ENCODE assay signal across 10 cellular contexts in the genomic region with DNA sequence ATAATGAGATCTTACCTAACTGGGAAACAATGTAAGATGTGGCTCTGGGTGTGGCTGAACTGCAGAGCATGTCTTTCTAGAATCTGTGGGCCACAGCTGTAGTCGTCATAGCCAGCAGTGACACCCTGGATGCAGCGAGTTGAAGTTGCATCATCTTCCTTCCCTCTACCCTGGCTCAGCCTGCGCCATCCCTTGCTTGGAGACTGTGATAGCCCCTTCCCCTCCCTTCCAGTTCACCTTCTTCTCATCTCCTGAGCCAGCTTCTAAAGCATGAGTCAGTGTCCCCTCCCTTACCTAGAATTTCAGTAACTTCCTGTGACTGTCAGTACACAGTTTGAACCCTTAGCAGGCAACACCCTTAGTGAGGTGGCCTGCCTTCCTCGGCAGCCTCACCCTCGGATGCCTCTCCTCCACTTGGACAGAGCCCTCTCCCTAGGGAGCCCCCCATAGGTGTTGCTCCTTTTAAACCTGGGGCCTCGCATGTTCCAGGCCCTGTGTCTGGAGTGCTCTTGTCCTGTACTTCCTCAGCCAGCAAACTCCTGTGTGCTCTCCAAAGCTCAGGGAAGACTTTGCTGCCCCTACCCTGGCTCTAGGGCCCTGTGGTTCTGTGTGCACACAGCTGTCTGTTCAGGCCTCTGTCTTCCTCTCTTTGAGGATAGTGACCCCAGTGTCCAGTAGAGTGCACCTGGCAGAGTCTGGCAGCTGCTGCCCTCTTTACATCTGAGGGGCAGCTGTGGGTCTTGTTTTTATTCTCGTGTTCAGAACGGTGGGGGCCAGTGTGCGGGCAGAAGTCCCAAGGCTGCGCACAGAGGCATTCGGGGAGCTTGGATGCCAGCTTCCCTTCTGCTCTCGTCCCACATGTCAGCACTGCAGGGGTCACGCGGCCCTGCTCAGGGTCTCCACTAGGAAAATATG. TPM values are rescaled to one million over a fixed set of nuclear protein-coding genes. Genes with fewer than 3 reads are reported as not detected.
A peak's percentile ranks its signal among the peaks of the same experiment; 100 is the strongest.
DNase-seq lines count a peak whose midpoint lies in the region; ATAC-seq, FAIRE-seq and TF ChIP-seq lines count a peak whose summit lies in the region.
"Had no signal": no experiment of that assay in that cellular context is flagged by ENCODE, and none has a peak within 500 bp of the region (broad histone marks: within the 10 kb centered on the region; RNA-seq: fewer than 3 reads in every experiment).

No MANE protein-coding gene starts in this region.

- H3K4me3 Mint-ChIP-seq in MCF 10A (ENCODE audit: unreplicated experiment): peak overlapping the region; percentile 29
- H3K4me3 Mint-ChIP-seq in activated CD4-positive, alpha-beta T cell treated with anti-CD3 and anti-CD28 coated beads, Interleukin-2, amount 10 ng/mL, durations not matched to agents 7 days and 5 days: peak overlapping the region; percentile 33

- H3K4me3 ChIP-seq in breast epithelium: no peak overlapping the region
- H3K4me3 ChIP-seq in esophagus (ENCODE audit: low read depth in 1 of 2, low read length in 2 of 2): no peak overlapping the region

- TF ChIP-seq CTCF in MCF 10A (IDR thresholded peaks at IDR 0.05; ENCODE audit: unreplicated experiment) (no peak), breast epithelium (IDR thresholded peaks at IDR 0.05) (no peak)

- intact Hi-C loops in MCF 10A (cut with micrococcal nuclease) (no loop called here), breast epithelium (cut with DNase I; ENCODE audit: low total_unique reads) (no loop called here)

- H3K27me3 ChIP-seq in breast epithelium (no peaks in the 10 kb centered on the region), esophagus (ENCODE audit: control insufficient read depth in 1 of 2, insufficient read depth in 2 of 2, low read length in 2 of 2) (no peaks in the 10 kb centered on the region)
- H3K27me3 ChIP-seq: BE2C had no signal

- no peaks in the 10 kb centered on the region for H3K9me3 ChIP-seq in breast epithelium
- H3K9me3 ChIP-seq in esophagus (ENCODE audit: control insufficient read depth in 2 of 2, insufficient read depth in 1 of 2, low read depth in 1 of 2, low read length in 1 of 2): no peaks in the 10 kb centered on the region
- H3K9me3 ChIP-seq: BE2C had no signal

- ATAC-seq in GM21381 (IDR thresholded peaks at IDR 0.05; ENCODE audit: unreplicated experiment): no peak

- H3K27me3 Mint-ChIP-seq in MCF 10A (ENCODE audit: insufficient read depth, unreplicated experiment): no peaks in the 10 kb centered on the region
- H3K27me3 Mint-ChIP-seq in activated CD4-positive, alpha-beta T cell treated with anti-CD3 and anti-CD28 coated beads, Interleukin-2, amount 10 ng/mL, durations not matched to agents 7 days and 5 days: no peaks in the 10 kb centered on the region

- H3K36me3 ChIP-seq in breast epithelium: peaks cover 5% of the 10 kb centered on the region
- H3K36me3 ChIP-seq in esophagus (ENCODE audit: control insufficient read depth in 2 of 2, insufficient read depth in 2 of 2, low read length in 1 of 2): peaks cover 14 to 35% of the 10 kb centered on the region in 2 donors

- peak overlapping the region; percentile 80 for H3K27ac Mint-ChIP-seq in MCF 10A (ENCODE audit: low read depth, unreplicated experiment)
- H3K27ac Mint-ChIP-seq in activated CD4-positive, alpha-beta T cell treated with anti-CD3 and anti-CD28 coated beads, Interleukin-2, amount 10 ng/mL, durations not matched to agents 7 days and 5 days: peak overlapping the region; percentile 95

- DNase-seq in MCF 10A (ENCODE audit: unreplicated experiment) (peak; percentile 88), breast epithelium (ENCODE audit: low spot score in 2 of 2) (no peak), HTR-8/SVneo (ENCODE audit: insufficient read length, low spot score) (no peak), RCC 7860 (ENCODE audit: low spot score) (no peak)
- peak; percentile 53 for DNase-seq in activated CD4-positive, alpha-beta T cell treated with anti-CD3 and anti-CD28 coated beads, Interleukin-2, amount 10 ng/mL, durations not matched to agents 7 days and 5 days
- DNase-seq: activated gamma-delta T cell, BE2C had no signal

- POLR2A ChIA-PET in MCF 10A (lab: Yijun Ruan, JAX): interaction anchor here (0.6 to 7.6 kb wide), 11 partner anchors 8 to 631 kb away, joined by 3 to 62 read pairs (median 6); partner anchors contain the start of genes GRPEL1 and TADA2B
- POLR2A ChIA-PET in activated CD4-positive, alpha-beta T cell treated with anti-CD3 and anti-CD28 coated beads, Interleukin-2, amount 10 ng/mL, durations not matched to agents 7 days and 5 days (lab: Charles Lee): interaction anchor here (0.6 to 0.7 kb wide), 2 partner anchors 53 to 68 kb away, joined by 3 read pairs; partner anchors contain the start of gene GRPEL1

- no peak for FAIRE-seq in HTR-8/SVneo (lab: Jason Lieb, UNC)
- no peak for FAIRE-seq in RCC 7860 (lab: Jason Lieb, UNC)

- no peaks in the 10 kb centered on the region for H3K9me3 Mint-ChIP-seq in MCF 10A (ENCODE audit: unreplicated experiment)
- no peaks in the 10 kb centered on the region for H3K9me3 Mint-ChIP-seq in activated CD4-positive, alpha-beta T cell treated with anti-CD3 and anti-CD28 coated beads, Interleukin-2, amount 10 ng/mL, durations not matched to agents 7 days and 5 days

- H3K4me1 ChIP-seq in breast epithelium (peaks cover 0 to 10% of the 10 kb centered on the region in 2 donors), esophagus (ENCODE audit: control insufficient read depth in 2 of 2, insufficient read depth in 2 of 2, low read length in 1 of 2) (peaks cover 0 to 8% of the 10 kb centered on the region in 2 donors)
- H3K4me1 ChIP-seq: BE2C had no signal

- WGBS in esophagus, 2 donors: 80 to 81% methylated on average over 14 of the region's 14 CpGs

- CTCF ChIA-PET in MCF 10A (lab: Yijun Ruan, JAX): interaction anchor here (0.6 to 2.3 kb wide), 5 partner anchors 21 to 298 kb away, joined by 3 to 9 read pairs (median 4); no protein-coding TSS in a partner anchor
- CTCF ChIA-PET in activated CD4-positive, alpha-beta T cell treated with anti-CD3 and anti-CD28 coated beads, Interleukin-2, amount 10 ng/mL, durations not matched to agents 7 days and 5 days (lab: Charles Lee): interaction anchor here (0.6 to 1.7 kb wide), 10 partner anchors 9 to 325 kb away, joined by 3 to 9 read pairs (median 4); partner anchors contain the start of genes GRPEL1 and TADA2B

- no TSS peak for BruUV-seq in MCF 10A (replicated peaks; lab: Mats Ljungman, UMichigan)

- peaks cover 75% of the 10 kb centered on the region for H3K36me3 Mint-ChIP-seq in MCF 10A (ENCODE audit: insufficient read depth, unreplicated experiment)
- peaks cover 69% of the 10 kb centered on the region for H3K36me3 Mint-ChIP-seq in activated CD4-positive, alpha-beta T cell treated with anti-CD3 and anti-CD28 coated beads, Interleukin-2, amount 10 ng/mL, durations not matched to agents 7 days and 5 days (ENCODE audit: low read depth)

- no peak for TF ChIP-seq POLR2A in breast epithelium (IDR thresholded peaks at IDR 0.05)

- H3K4me1 Mint-ChIP-seq in MCF 10A (ENCODE audit: insufficient read depth, unreplicated experiment): peaks cover 29% of the 10 kb centered on the region
- H3K4me1 Mint-ChIP-seq in activated CD4-positive, alpha-beta T cell treated with anti-CD3 and anti-CD28 coated beads, Interleukin-2, amount 10 ng/mL, durations not matched to agents 7 days and 5 days: peaks cover 38% of the 10 kb centered on the region

- no peak overlapping the region for H3K27ac ChIP-seq in breast epithelium
- peak overlapping the region; percentile 83 to 94 for H3K27ac ChIP-seq in esophagus (ENCODE audit: low read depth in 2 of 2, low read length in 1 of 2)
- H3K27ac ChIP-seq in temporal lobe (ENCODE audit: low read depth, low read length): peak overlapping the region; percentile 84

RNA-seq across cellular contexts. Expression of gene TADA2B, which starts 43.7 kb away (rescaled TPM):
- 29.5 and 31.8 TPM in 2 replicates for total RNA-seq in MCF 10A (2022)
- 10 to 100 TPM; 16.4 to 22.7 (median 17.8) TPM for total RNA-seq in breast epithelium
- total RNA-seq in activated CD4-positive, alpha-beta T cell treated with anti-CD3 and anti-CD28 coated beads, Interleukin-2, amount 10 ng/mL, durations not matched to agents 7 days and 5 days: 10 to 100 TPM; 25.5 to 26.1 TPM
- polyA plus RNA-seq in esophagus: 1 to 10 TPM; 8.4 to 8.5 TPM
- total RNA-seq in temporal lobe: 17.0 TPM

Comparison
In these comparisons a context has a peak if more than half of its experiments do, and no peak if none do; other contexts are left out.
1. DNase-seq: peak in MCF 10A (single experiment) and activated CD4-positive, alpha-beta T cell treated with anti-CD3 and anti-CD28 coated beads, Interleukin-2, amount 10 ng/mL, durations not matched to agents 7 days and 5 days (single experiment); none in breast epithelium (0 of 2), HTR-8/SVneo (single experiment) and RCC 7860 (single experiment).
2. H3K27ac ChIP-seq: peak in esophagus (2 of 2) and temporal lobe (single experiment); none in breast epithelium (0 of 2).